In the genomic region with DNA sequence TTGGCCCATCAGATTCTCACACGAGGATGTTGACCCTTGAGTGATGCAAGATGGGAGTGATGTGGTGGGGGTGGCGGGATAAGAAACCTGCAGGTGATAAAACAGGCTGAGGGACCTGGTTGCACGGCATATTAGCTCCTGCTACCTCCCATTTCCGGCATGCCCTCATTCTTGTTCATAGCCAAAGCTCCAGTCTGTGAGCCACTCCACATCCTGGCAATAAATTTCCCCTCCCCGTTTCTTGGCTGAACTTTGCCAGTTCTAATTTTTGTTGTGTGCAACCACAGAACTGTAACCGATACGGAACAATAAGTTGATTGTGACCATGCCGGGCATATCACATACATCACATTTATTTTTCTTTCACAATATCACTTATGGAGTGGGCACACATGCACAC, we compare ENCODE assay signal across 28 cellular contexts. TPM values are rescaled to one million over a fixed set of nuclear protein-coding genes. Genes with fewer than 3 reads are reported as not detected.
"Had no signal": no experiment of that assay in that cellular context is flagged by ENCODE, and none has a peak within 500 bp of the region (broad histone marks: within the 10 kb centered on the region; RNA-seq: fewer than 3 reads in every experiment).

No MANE protein-coding gene starts in this region.

- DNase-seq: activated B cell treated with CpG ODN at 0.5 μM for 24 hours; activated CD4-positive, alpha-beta T cell treated with anti-CD3 and anti-CD28 coated beads, Interleukin-2, amount 50 U/mL, for 1 hour; activated CD8-positive, alpha-beta T cell treated with anti-CD3 and anti-CD28 coated beads for 36 hours; activated gamma-delta T cell treated with Interleukin-2 at 50 U/mL for 16 hours; activated naive CD4-positive, alpha-beta T cell treated with anti-CD3 and anti-CD28 coated beads, Interleukin-2, amount 50 U/mL, for 16 hours; activated T-cell treated with anti-CD3 and anti-CD28 coated beads, Interleukin-2, amount 50 U/mL, for 4 hours; effector CD4-positive, alpha-beta T cell; head of caudate nucleus; hippocampal formation; left cardiac atrium; left ventricle myocardium superior; naive B cell; nephron progenitor cell; ovary; right lobe of liver; stimulated activated CD4-positive, alpha-beta T cell treated with anti-CD3 and anti-CD28 coated beads, Interleukin-2, amount 100 ng/mL, for 48 hours; stimulated activated naive CD4-positive, alpha-beta T cell treated with Interleukin-2 at 50 U/mL for 16 hours; transverse colon; uterus had no signal

- ATAC-seq: activated CD8-positive, alpha-beta T cell treated with anti-CD3 and anti-CD28 coated beads for 36 hours; activated T-cell treated with anti-CD3 and anti-CD28 coated beads, Interleukin-2, amount 50 U/mL, for 4 hours; activated T-helper 17 cell treated with anti-CD3 and anti-CD28 coated beads, Interleukin-2, amount 50 U/mL, for 72 hours; gastroesophageal sphincter; left cardiac atrium; left ventricle myocardium superior had no signal

- H3K27me3 ChIP-seq: gastroesophageal sphincter, neutrophil, ovary, right lobe of liver, transverse colon, uterus had no signal

- H3K4me1 ChIP-seq: gastroesophageal sphincter, right lobe of liver, transverse colon, uterus had no signal

- H3K4me1 Mint-ChIP-seq: activated T-helper 17 cell treated with anti-CD3 and anti-CD28 coated beads, Interleukin-2, amount 50 U/mL, for 72 hours; mesothelial cell of epicardium; nephron progenitor cell had no signal

- H3K36me3 Mint-ChIP-seq: mesothelial cell of epicardium, naive B cell had no signal

- H3K27me3 Mint-ChIP-seq: activated CD8-positive, alpha-beta T cell treated with anti-CD3 and anti-CD28 coated beads for 36 hours; activated T-helper 17 cell treated with anti-CD3 and anti-CD28 coated beads, Interleukin-2, amount 50 U/mL, for 72 hours; progenitor cell of endocrine pancreas had no signal

- H3K4me3 ChIP-seq: gastroesophageal sphincter, ovary, right lobe of liver, transverse colon, uterus had no signal

- H3K4me3 Mint-ChIP-seq: activated B cell treated with CpG ODN at 0.5 μM for 24 hours; activated CD8-positive, alpha-beta T cell treated with anti-CD3 and anti-CD28 coated beads for 36 hours; activated T-cell treated with anti-CD3 and anti-CD28 coated beads, Interleukin-2, amount 50 U/mL, for 4 hours; activated T-helper 17 cell treated with anti-CD3 and anti-CD28 coated beads, Interleukin-2, amount 50 U/mL, for 72 hours; mesothelial cell of epicardium; naive B cell; nephron progenitor cell had no signal

- H3K27ac ChIP-seq: gastroesophageal sphincter, neutrophil, ovary, right lobe of liver, transverse colon, uterus had no signal

- H3K9me3 Mint-ChIP-seq: activated B cell treated with CpG ODN at 0.5 μM for 24 hours; activated CD8-positive, alpha-beta T cell treated with anti-CD3 and anti-CD28 coated beads for 36 hours; activated T-cell treated with anti-CD3 and anti-CD28 coated beads, Interleukin-2, amount 50 U/mL, for 4 hours; activated T-helper 17 cell treated with anti-CD3 and anti-CD28 coated beads, Interleukin-2, amount 50 U/mL, for 72 hours; mesothelial cell of epicardium; naive B cell; nephron progenitor cell had no signal

- H3K27ac Mint-ChIP-seq: activated B cell treated with CpG ODN at 0.5 μM for 24 hours; activated CD8-positive, alpha-beta T cell treated with anti-CD3 and anti-CD28 coated beads for 36 hours; activated T-helper 17 cell treated with anti-CD3 and anti-CD28 coated beads, Interleukin-2, amount 50 U/mL, for 72 hours; mesothelial cell of epicardium; nephron progenitor cell; progenitor cell of endocrine pancreas had no signal

- FAIRE-seq: bronchial epithelial cell, colon, endometrium, keratinocyte had no signal

- H3K36me3 ChIP-seq: gastroesophageal sphincter, neutrophil, ovary, right lobe of liver, transverse colon, uterus had no signal

- H3K9me3 ChIP-seq: gastroesophageal sphincter, neutrophil, ovary, right lobe of liver, transverse colon, uterus had no signal

RNA-seq across cellular contexts. Expression of a gene that starts 41.6 kb away (rescaled TPM):
- total RNA-seq: bronchial epithelial cell had no signal
